In genomic region chr2:15569658-15570615, GRCh38 we compare ENCODE assay signal across 16 cellular contexts. TPM values are rescaled to one million over a fixed set of nuclear protein-coding genes. Genes with fewer than 3 reads are reported as not detected.
DNase-seq lines count a peak whose midpoint lies in the region; ATAC-seq and TF ChIP-seq lines count a peak whose summit lies in the region.
"Had no signal": no experiment of that assay in that cellular context is flagged by ENCODE, and none has a peak within 500 bp of the region (broad histone marks: within the 10 kb centered on the region; RNA-seq: fewer than 3 reads in every experiment).

No MANE protein-coding gene starts in this region.

- H3K79me2 ChIP-seq in mammary epithelial cell (ENCODE audit: insufficient read depth, low read length), result no peaks in the 10 kb centered on the region

- POLR2A ChIA-PET in MCF 10A (lab: Yijun Ruan, JAX), result interaction anchor here (0.7 kb wide), 1 partner anchor 938 kb away, joined by 3 read pairs; no protein-coding TSS in a partner anchor

- H2AFZ ChIP-seq in mammary epithelial cell (ENCODE audit: low read depth, low read length) (no peak overlapping the region), neuron (ENCODE audit: low read depth, low read length) (peak overlapping the region; percentile 70)

- dilution Hi-C loops in mammary epithelial cell (cut with HindIII; ENCODE audit: low sequenced_read_pairs), result no loop called here

- 73% methylated on average over 7 of the region's 7 CpGs for WGBS in mammary epithelial cell (ENCODE audit: low coverage, missing lambda C conversion rate)
- 77% methylated on average over 7 of the region's 7 CpGs; no CpG with 5 or more reads in 1 of the 2 experiments for WGBS in endodermal cell (ENCODE audit: insufficient coverage in 1 of 2, insufficient read length in 1 of 2), 2 experiments

- H3K4me1 ChIP-seq in mammary epithelial cell (ENCODE audit: insufficient read depth, low read length), result no peaks in the 10 kb centered on the region
- no peaks in the 10 kb centered on the region for H3K4me1 ChIP-seq in endodermal cell (ENCODE audit: control insufficient read depth, insufficient read depth, low read length)
- peaks cover 13% of the 10 kb centered on the region for H3K4me1 ChIP-seq in neuron (ENCODE audit: insufficient read depth, low read length)

- H3K4me2 ChIP-seq in mammary epithelial cell (ENCODE audit: insufficient read depth, low read depth, low read length), result no peak overlapping the region

- no peak for ATAC-seq in HG03520 (IDR thresholded peaks at IDR 0.05; ENCODE audit: unreplicated experiment)
- ATAC-seq: Panc1 had no signal

- no TSS peak for BruUV-seq in mammary epithelial cell (replicated peaks; lab: Mats Ljungman, UMichigan)
- BruUV-seq in MCF 10A (replicated peaks; lab: Mats Ljungman, UMichigan), result no TSS peak

- H3K4me1 Mint-ChIP-seq in MCF 10A (ENCODE audit: insufficient read depth, unreplicated experiment) (no peaks in the 10 kb centered on the region), endodermal cell (peaks cover 11% of the 10 kb centered on the region)

- H3K27me3 Mint-ChIP-seq in MCF 10A (ENCODE audit: insufficient read depth, unreplicated experiment) (no peaks in the 10 kb centered on the region), endodermal cell (ENCODE audit: insufficient read depth) (peaks cover 5% of the 10 kb centered on the region)

- H3K36me3 ChIP-seq in mammary epithelial cell (ENCODE audit: insufficient read depth, low read length), result no peaks in the 10 kb centered on the region
- H3K36me3 ChIP-seq in endodermal cell (ENCODE audit: control insufficient read depth, insufficient read depth, low read length), result no peaks in the 10 kb centered on the region
- no peaks in the 10 kb centered on the region for H3K36me3 ChIP-seq in neuron (ENCODE audit: insufficient read depth, low read length)

- H3K27ac ChIP-seq in mammary epithelial cell (ENCODE audit: insufficient read depth, low read depth, low read length) (no peak overlapping the region), endodermal cell (ENCODE audit: low read depth, low read length) (peak overlapping the region; percentile 67)

- H3K9me3 ChIP-seq in mammary epithelial cell (replicated peaks; ENCODE audit: insufficient read depth, low read length), result no peaks in the 10 kb centered on the region
- no peaks in the 10 kb centered on the region for H3K9me3 ChIP-seq in endodermal cell (ENCODE audit: control insufficient read depth, low read length)
- H3K9me3 ChIP-seq in neuron (ENCODE audit: low read length), result no peaks in the 10 kb centered on the region

- no peak for DNase-seq in mammary epithelial cell
- DNase-seq in MCF 10A (ENCODE audit: unreplicated experiment), result no peak
- DNase-seq in endodermal cell, result no peak
- no peak for DNase-seq in ACHN
- no peak for DNase-seq in mesenteric fat pad (ENCODE audit: low spot score)
- DNase-seq in cerebellar nuclear complex (lab: John Stamatoyannopoulos, UW), result no peak
- DNase-seq: CD4-positive, alpha-beta T cell; DMS153; HFFc6; KG1; MV-4-11; NCI-H1417 treated with DMSO at 0.1 percent for 48 hours; NCI-H2029 treated with DMSO at 0.1 percent for 48 hours had no signal

- H3K9ac ChIP-seq in mammary epithelial cell (ENCODE audit: insufficient read depth, low read length) (peak overlapping the region; percentile 3), endodermal cell (ENCODE audit: extremely low read depth, low read length, poor library complexity, severe bottlenecking) (no peak overlapping the region)

- TF ChIP-seq CTCF in mammary epithelial cell (conservative IDR thresholded peaks at IDR 0.05 in 1 of 2, IDR thresholded peaks at IDR 0.05 in 1 of 2; ENCODE audit: extremely low read depth in 1 of 2, insufficient read depth in 1 of 2, low read depth in 1 of 2, low read length in 2 of 2), result no peak
- TF ChIP-seq CTCF in MCF 10A (IDR thresholded peaks at IDR 0.05; ENCODE audit: unreplicated experiment), result no peak
- TF ChIP-seq CTCF in endodermal cell (conservative IDR thresholded peaks at IDR 0.05), result no peak

- no peak overlapping the region for H3K4me3 ChIP-seq in mammary epithelial cell (replicated peaks in 1 of 3; ENCODE audit: insufficient read depth in 1 of 3, low read depth in 2 of 3, low read length in 3 of 3)
- H3K4me3 ChIP-seq in endodermal cell (ENCODE audit: low read length), result no peak overlapping the region
- H3K4me3 ChIP-seq in neuron (ENCODE audit: low read length), result no peak overlapping the region

- H3K9me3 Mint-ChIP-seq in MCF 10A (ENCODE audit: unreplicated experiment), result no peaks in the 10 kb centered on the region
- no peaks in the 10 kb centered on the region for H3K9me3 Mint-ChIP-seq in endodermal cell
- H3K9me3 Mint-ChIP-seq: CD4-positive, alpha-beta T cell; HFFc6 had no signal

- in situ Hi-C loops in mammary epithelial cell (cut with MboI; ENCODE audit: low sequenced_read_pairs in 2 of 2), result no loop called here
- in situ Hi-C loops in ACHN (cut with HindIII; ENCODE audit: low pct_ligation_motif_present, low pct_unique_long_range_greater_than_20kb, low sequenced_read_pairs), result no loop called here

- CTCF ChIA-PET in mammary epithelial cell (lab: Charles Lee; ENCODE audit: low non-redundant PET), result no interaction called here
- CTCF ChIA-PET in MCF 10A (lab: Yijun Ruan, JAX), result interaction anchor here (0.6 to 0.7 kb wide), 2 partner anchors 679 to 1141 kb away, joined by 3 to 4 read pairs; no protein-coding TSS in a partner anchor

- intact Hi-C loops in mammary epithelial cell (cut with micrococcal nuclease) (no loop called here), MCF 10A (cut with micrococcal nuclease) (loop anchor here (10.0 kb wide), 1 partner anchor 655 kb away; no protein-coding TSS in a partner anchor)

- H3K27me3 ChIP-seq in mammary epithelial cell (ENCODE audit: insufficient read depth, low read length) (no peaks in the 10 kb centered on the region), endodermal cell (ENCODE audit: control insufficient read depth, insufficient read depth, low read length, poor library complexity, severe bottlenecking) (peaks cover 8% of the 10 kb centered on the region), neuron (ENCODE audit: insufficient read depth, low read length) (no peaks in the 10 kb centered on the region)

- H3K4me3 Mint-ChIP-seq in MCF 10A (ENCODE audit: unreplicated experiment), result no peak overlapping the region
- no peak overlapping the region for H3K4me3 Mint-ChIP-seq in endodermal cell
- H3K4me3 Mint-ChIP-seq: CD4-positive, alpha-beta T cell; HFFc6 had no signal

- H3K36me3 Mint-ChIP-seq in MCF 10A (ENCODE audit: insufficient read depth, unreplicated experiment) (peaks cover 5% of the 10 kb centered on the region), endodermal cell (ENCODE audit: low read depth) (peaks cover 2% of the 10 kb centered on the region)

- no peaks in the 10 kb centered on the region for H4K20me1 ChIP-seq in mammary epithelial cell (ENCODE audit: insufficient read depth, low read length)

- no peak overlapping the region for H3K27ac Mint-ChIP-seq in MCF 10A (ENCODE audit: low read depth, unreplicated experiment)
- no peak overlapping the region for H3K27ac Mint-ChIP-seq in endodermal cell
- H3K27ac Mint-ChIP-seq: CD4-positive, alpha-beta T cell; HFFc6 had no signal

RNA-seq across cellular contexts. Expression of gene NBAS, which starts 8.8 kb away (rescaled TPM):
- total RNA-seq in mammary epithelial cell (10 to 100 TPM; 38.8 to 58.5 TPM), MCF 10A (2022) (46.4 and 55.6 TPM in 2 replicates), endodermal cell (10 to 100 TPM; 47.4 to 54.7 TPM), mesenteric fat pad (29.7 TPM)
- 18.7 TPM for polyA plus RNA-seq in mammary epithelial cell
- 68.7 TPM for polyA minus RNA-seq in mammary epithelial cell
- 43.5 TPM for polyA plus RNA-seq in endodermal cell (2013, experiment 1 of 2)
- 47.2 TPM for polyA plus RNA-seq in endodermal cell (2013, experiment 2 of 2)

RNA-seq across cellular contexts. Expression of gene DDX1, which starts 21.7 kb away (rescaled TPM):
- 100 to 1,000 TPM in 1 of 2 donors, 10 to 100 TPM in 1; 47.2 to 107 TPM for total RNA-seq in mammary epithelial cell
- 71.0 TPM for polyA plus RNA-seq in mammary epithelial cell
- polyA minus RNA-seq in mammary epithelial cell, result 51.1 TPM
- 97.8 and 119 TPM in 2 replicates for total RNA-seq in MCF 10A (2022)
- total RNA-seq in endodermal cell, result 100 to 1,000 TPM; 116 to 126 TPM
- 109 TPM for polyA plus RNA-seq in endodermal cell (2013, experiment 1 of 2)
- 105 TPM for polyA plus RNA-seq in endodermal cell (2013, experiment 2 of 2)
- 90.9 TPM for total RNA-seq in mesenteric fat pad
